18 cellular contexts compared by ENCODE assay signal in the genomic region with DNA sequence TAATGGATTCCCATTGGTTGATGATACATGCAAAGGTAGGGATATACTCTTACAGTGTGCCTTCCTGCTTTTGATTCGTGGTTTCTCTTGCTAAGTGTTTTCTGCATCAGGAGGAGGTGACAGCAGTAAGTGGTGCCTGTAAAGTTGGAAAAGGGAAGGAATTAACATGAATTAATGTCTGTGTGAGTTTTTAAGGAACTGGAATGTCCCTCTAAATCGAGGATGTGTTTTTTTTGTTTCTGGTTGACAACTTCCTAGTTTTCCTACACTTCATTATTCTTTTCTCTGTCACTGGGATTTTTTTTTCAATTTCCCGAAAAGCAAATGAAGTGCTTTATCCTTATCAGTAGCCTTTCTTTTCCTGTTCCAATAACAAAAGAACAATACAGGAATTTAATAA. TPM values are rescaled to one million over a fixed set of nuclear protein-coding genes. Genes with fewer than 3 reads are reported as not detected.
A peak's percentile ranks its signal among the peaks of the same experiment; 100 is the strongest.
DNase-seq lines count a peak whose midpoint lies in the region; ATAC-seq, FAIRE-seq and TF ChIP-seq lines count a peak whose summit lies in the region.
"Had no signal": no experiment of that assay in that cellular context is flagged by ENCODE, and none has a peak within 500 bp of the region (broad histone marks: within the 10 kb centered on the region; RNA-seq: fewer than 3 reads in every experiment).

No MANE protein-coding gene starts in this region.

- no peaks in the 10 kb centered on the region for H3K27me3 ChIP-seq in left ventricle myocardium inferior (ENCODE audit: low read depth)
- H3K27me3 ChIP-seq in right cardiac atrium (ENCODE audit: control insufficient read depth, insufficient read depth), result no peaks in the 10 kb centered on the region
- H3K27me3 ChIP-seq in bronchial epithelial cell (ENCODE audit: control insufficient read depth, insufficient read depth, low read length), result no peaks in the 10 kb centered on the region
- no peaks in the 10 kb centered on the region for H3K27me3 ChIP-seq in thyroid gland
- H3K27me3 ChIP-seq in colonic mucosa, result no peaks in the 10 kb centered on the region
- H3K27me3 ChIP-seq: gastroesophageal sphincter had no signal

- peaks cover 95% of the 10 kb centered on the region for H3K4me1 ChIP-seq in left ventricle myocardium inferior
- peaks cover 8% of the 10 kb centered on the region for H3K4me1 ChIP-seq in right cardiac atrium (ENCODE audit: control insufficient read depth, insufficient read depth, low read length)
- H3K4me1 ChIP-seq in thyroid gland, result peaks cover 67 to 86% of the 10 kb centered on the region in 2 donors
- no peaks in the 10 kb centered on the region for H3K4me1 ChIP-seq in colonic mucosa
- H3K4me1 ChIP-seq: prostate gland had no signal

- intact Hi-C loops in left ventricle myocardium inferior (cut with micrococcal nuclease) (no loop called here), right cardiac atrium (cut with DNase I) (loop anchor here in 1 of 4 donors (5.0 to 10.0 kb wide), 2 partner anchors 53 to 55 kb away; partner anchors contain the start of gene CRIM1), thyroid gland (cut with DNase I) (loop anchor here (10.0 kb wide), 1 partner anchor 45 kb away; no protein-coding TSS in a partner anchor), colonic mucosa (cut with DNase I) (no loop called here)

- DNase-seq in left ventricle myocardium inferior (no peak), right cardiac atrium (no peak), bronchial epithelial cell (ENCODE audit: low read depth) (peak; percentile 6), lung microvascular endothelial cell (ENCODE audit: low read depth in 2 of 2) (peak; percentile 62 to 69), thyroid gland (no peak), colonic mucosa (no peak)
- no peak for DNase-seq in activated CD8-positive, alpha-beta memory T cell treated with anti-CD3 and anti-CD28 coated beads for 24 hours
- DNase-seq: activated CD4-positive, alpha-beta T cell treated with anti-CD3 and anti-CD28 coated beads, Interleukin-2, amount 10 ng/mL, durations not matched to agents 7 days and 5 days; C1 segment of cervical spinal cord; left cardiac atrium; NCI-H1436 treated with DMSO at 0.1 percent for 48 hours; NCI-H526 treated with DMSO at 0.1 percent for 48 hours; T-helper 1 cell had no signal

- H3K9ac ChIP-seq in colonic mucosa (ENCODE audit: low read depth in 2 of 2, low read length in 2 of 2), result no peak overlapping the region

- H3K36me3 ChIP-seq in left ventricle myocardium inferior (no peaks in the 10 kb centered on the region), bronchial epithelial cell (ENCODE audit: control insufficient read depth, insufficient read depth, low read length) (peaks cover 3% of the 10 kb centered on the region), thyroid gland (no peaks in the 10 kb centered on the region), colonic mucosa (no peaks in the 10 kb centered on the region)
- H3K36me3 ChIP-seq: gastroesophageal sphincter, prostate gland had no signal

- ATAC-seq in right cardiac atrium (no peak), HG02885 (IDR thresholded peaks at IDR 0.05; ENCODE audit: poor library complexity, unreplicated experiment) (no peak)
- ATAC-seq: gastroesophageal sphincter, left cardiac atrium had no signal

- H3K9me3 ChIP-seq in left ventricle myocardium inferior (replicated peaks), result no peaks in the 10 kb centered on the region
- no peaks in the 10 kb centered on the region for H3K9me3 ChIP-seq in right cardiac atrium (ENCODE audit: control insufficient read depth, low read length)
- no peaks in the 10 kb centered on the region for H3K9me3 ChIP-seq in thyroid gland
- H3K9me3 ChIP-seq in colonic mucosa, result no peaks in the 10 kb centered on the region
- H3K9me3 ChIP-seq: gastroesophageal sphincter, prostate gland had no signal

- TF ChIP-seq POLR2A in thyroid gland (IDR thresholded peaks at IDR 0.05), result no peak

- H3K27ac ChIP-seq in left ventricle myocardium inferior (replicated peaks) (peak overlapping the region; percentile 62), right cardiac atrium (ENCODE audit: low read length) (no peak overlapping the region), thyroid gland (peak overlapping the region; percentile 41 to 88 (median 58)), colonic mucosa (no peak overlapping the region)
- H3K27ac ChIP-seq: prostate gland had no signal

- TF ChIP-seq CTCF in left ventricle myocardium inferior (IDR thresholded peaks at IDR 0.05; ENCODE audit: borderline replicate concordance) (no peak), bronchial epithelial cell (IDR thresholded peaks at IDR 0.05; ENCODE audit: insufficient read depth, low read length, severe bottlenecking) (no peak), thyroid gland (IDR thresholded peaks at IDR 0.05) (no peak), colonic mucosa (IDR thresholded peaks at IDR 0.05) (no peak)

- H3K4me3 ChIP-seq in left ventricle myocardium inferior, result no peak overlapping the region
- no peak overlapping the region for H3K4me3 ChIP-seq in right cardiac atrium (ENCODE audit: low read length)
- H3K4me3 ChIP-seq in bronchial epithelial cell (ENCODE audit: low read depth, low read length), result no peak overlapping the region
- no peak overlapping the region for H3K4me3 ChIP-seq in thyroid gland (replicated peaks in 1 of 3)
- H3K4me3 ChIP-seq in colonic mucosa, result no peak overlapping the region
- H3K4me3 ChIP-seq: gastroesophageal sphincter, prostate gland had no signal

- 37% methylated on average over 3 of the region's 3 CpGs for WGBS in right cardiac atrium
- 49 to 52% methylated on average over 3 of the region's 3 CpGs for WGBS in thyroid gland, 2 donors

- no peak for FAIRE-seq in bronchial epithelial cell (lab: Jason Lieb, UNC)
- FAIRE-seq: A204.1, D721Med had no signal

RNA-seq across cellular contexts. Expression of gene CRIM1, which starts 54.4 kb away (rescaled TPM):
- 45.6 TPM for total RNA-seq in left ventricle myocardium inferior
- total RNA-seq in right cardiac atrium, result 10 to 100 TPM; 21.2 to 34.0 (median 29.3) TPM
- 10.5 TPM for polyA plus RNA-seq in right cardiac atrium
- 35.3 and 45.7 TPM in 2 replicates for total RNA-seq in bronchial epithelial cell
- 420 and 583 TPM in 2 replicates for total RNA-seq in lung microvascular endothelial cell
- total RNA-seq in thyroid gland, result 100 to 1,000 TPM in 1 of 4 donors, 10 to 100 TPM in 3; 49.5 to 104 (median 71.5) TPM
- 10 to 100 TPM; 55.7 to 90.7 TPM for total RNA-seq in colonic mucosa

Comparison
In these comparisons a context has a peak if more than half of its experiments do, and no peak if none do; other contexts are left out.
1. H3K27ac ChIP-seq: peak in left ventricle myocardium inferior (single experiment) and thyroid gland (3 of 3); none in right cardiac atrium (single experiment) and colonic mucosa (single experiment).
2. DNase-seq: peak in bronchial epithelial cell (single experiment) and lung microvascular endothelial cell (2 of 2); none in left ventricle myocardium inferior (single experiment), right cardiac atrium (0 of 3), thyroid gland (0 of 2), activated CD8-positive, alpha-beta memory T cell treated with anti-CD3 and anti-CD28 coated beads for 24 hours (single experiment) and colonic mucosa (single experiment).